Comparison of ENCODE assay signal across 11 cellular contexts in the genomic region with DNA sequence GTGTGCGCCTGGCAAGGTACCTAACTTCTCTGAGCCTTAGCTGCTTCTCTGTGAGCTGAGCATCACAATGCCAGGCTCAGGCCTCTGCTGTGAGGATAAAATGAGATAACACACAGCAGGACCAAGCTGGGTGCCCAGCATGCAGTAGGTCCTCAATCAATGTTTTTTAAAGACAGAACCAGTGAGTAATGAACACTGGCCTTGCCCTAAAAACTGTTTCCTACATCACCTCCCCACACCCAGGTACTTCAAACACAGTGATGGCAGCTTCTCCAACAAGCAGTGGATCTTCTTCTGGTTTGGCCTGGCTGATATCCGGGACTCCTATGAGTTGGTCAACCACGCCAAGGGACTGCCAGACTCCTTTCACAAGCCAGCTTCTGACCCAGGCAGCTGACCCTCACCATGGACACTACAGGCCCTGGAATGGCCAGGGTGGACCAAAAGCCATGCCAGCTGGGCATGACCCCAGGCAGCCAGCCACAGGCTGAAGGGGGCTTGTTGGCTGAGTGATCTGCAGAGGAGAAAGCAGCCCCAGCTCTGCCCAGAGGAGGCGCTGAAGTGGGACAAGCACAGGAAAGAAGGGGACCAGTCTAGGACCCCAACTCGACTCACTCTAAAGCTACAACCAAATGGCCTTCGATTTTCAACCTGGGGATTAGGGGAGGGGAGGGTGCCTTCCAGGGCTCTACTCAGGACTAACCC. TPM values are rescaled to one million over a fixed set of nuclear protein-coding genes. Genes with fewer than 3 reads are reported as not detected.
DNase-seq lines count a peak whose midpoint lies in the region; ATAC-seq and TF ChIP-seq lines count a peak whose summit lies in the region.
"Had no signal": no experiment of that assay in that cellular context is flagged by ENCODE, and none has a peak within 500 bp of the region (broad histone marks: within the 10 kb centered on the region; RNA-seq: fewer than 3 reads in every experiment).

No MANE protein-coding gene starts in this region.

- peaks cover 7% of the 10 kb centered on the region for H3K36me3 ChIP-seq in left ventricle myocardium inferior
- peaks cover 0 to 16% (median 5%) of the 10 kb centered on the region in 9 donors for H3K36me3 ChIP-seq in heart left ventricle
- H3K36me3 ChIP-seq in iPS-18a (ENCODE audit: control insufficient read depth, low read depth, low read length): peaks cover 3% of the 10 kb centered on the region

- 64 to 78% (median 71%) methylated on average over 5 to 6 of the region's 6 CpGs for WGBS in heart left ventricle, 4 donors

- H3K4me1 ChIP-seq in left ventricle myocardium inferior (peaks cover 69% of the 10 kb centered on the region), heart left ventricle (peaks cover 8 to 67% (median 36%) of the 10 kb centered on the region in 12 donors), iPS-18a (ENCODE audit: control insufficient read depth, low read depth, low read length) (peaks cover 12% of the 10 kb centered on the region)

- DNase-seq in left ventricle myocardium inferior (no peak), heart left ventricle (no peak), head of caudate nucleus (no peak)
- no peak for DNase-seq in activated CD4-positive, alpha-beta memory T cell treated with anti-CD3 and anti-CD28 coated beads for 36 hours
- DNase-seq: cortex of kidney; stimulated activated CD4-positive, alpha-beta T cell treated with anti-CD3 and anti-CD28 coated beads, Interleukin-4, amount 100 ng/mL, for 4 hours had no signal

- ATAC-seq in heart left ventricle (no peak), HG03045 (IDR thresholded peaks at IDR 0.05; ENCODE audit: unreplicated experiment) (no peak), GM21526 (IDR thresholded peaks at IDR 0.05; ENCODE audit: low FRiP score, unreplicated experiment) (no peak), GM18498 (IDR thresholded peaks at IDR 0.05; ENCODE audit: unreplicated experiment) (no peak)

- H3K27me3 ChIP-seq in left ventricle myocardium inferior (ENCODE audit: low read depth): peaks cover 33% of the 10 kb centered on the region
- H3K27me3 ChIP-seq in heart left ventricle: peaks cover 13 to 30% (median 22%) of the 10 kb centered on the region in 9 donors
- peaks cover 51% of the 10 kb centered on the region for H3K27me3 ChIP-seq in iPS-18a (ENCODE audit: control insufficient read depth, insufficient read depth, low read length)

- peaks cover 24% of the 10 kb centered on the region for H3K4me1 Mint-ChIP-seq in activated CD4-positive, alpha-beta memory T cell treated with anti-CD3 and anti-CD28 coated beads for 36 hours (ENCODE audit: low read depth)

- peaks cover 6% of the 10 kb centered on the region for H3K27me3 Mint-ChIP-seq in activated CD4-positive, alpha-beta memory T cell treated with anti-CD3 and anti-CD28 coated beads for 36 hours

- peaks cover 7% of the 10 kb centered on the region for H3K36me3 Mint-ChIP-seq in activated CD4-positive, alpha-beta memory T cell treated with anti-CD3 and anti-CD28 coated beads for 36 hours

- no peak for TF ChIP-seq POLR2A in heart left ventricle (IDR thresholded peaks at IDR 0.05)

- H3K4me3 ChIP-seq in left ventricle myocardium inferior: peak overlapping the region; percentile 81
- H3K4me3 ChIP-seq in heart left ventricle: peak overlapping the region in 5 of 12 donors; percentile 66 to 72 (median 69)
- peak overlapping the region; percentile 79 for H3K4me3 ChIP-seq in iPS-18a (ENCODE audit: low read length)

- H3K27ac ChIP-seq in left ventricle myocardium inferior (replicated peaks) (no peak overlapping the region), heart left ventricle (no peak overlapping the region), iPS-18a (ENCODE audit: low read length) (no peak overlapping the region)

- no peak overlapping the region for H3K9ac ChIP-seq in iPS-18a (ENCODE audit: low read length)

- H3K9me3 Mint-ChIP-seq in activated CD4-positive, alpha-beta memory T cell treated with anti-CD3 and anti-CD28 coated beads for 36 hours: no peaks in the 10 kb centered on the region

- H3K9me3 ChIP-seq in left ventricle myocardium inferior (replicated peaks): no peaks in the 10 kb centered on the region
- H3K9me3 ChIP-seq in heart left ventricle: no peaks in the 10 kb centered on the region
- H3K9me3 ChIP-seq in iPS-18a (ENCODE audit: control insufficient read depth, low read depth, low read length): no peaks in the 10 kb centered on the region

- H3K27ac Mint-ChIP-seq in activated CD4-positive, alpha-beta memory T cell treated with anti-CD3 and anti-CD28 coated beads for 36 hours: no peak overlapping the region

- intact Hi-C loops in left ventricle myocardium inferior (cut with micrococcal nuclease): no loop called here
- intact Hi-C loops in heart left ventricle (cut with DNase I): loop anchor here in 4 of 10 donors (5.0 to 10.0 kb wide), 3 partner anchors 34 to 124 kb away; no protein-coding TSS in a partner anchor
- intact Hi-C loops in activated CD4-positive, alpha-beta memory T cell treated with anti-CD3 and anti-CD28 coated beads for 36 hours (cut with micrococcal nuclease): loop anchor here (5.0 kb wide), 2 partner anchors 114 to 319 kb away; partner anchors contain the start of gene HDAC5
- intact Hi-C loops in head of caudate nucleus (cut with DNase I): no loop called here

- TF ChIP-seq CTCF in left ventricle myocardium inferior (IDR thresholded peaks at IDR 0.05; ENCODE audit: borderline replicate concordance): no peak
- TF ChIP-seq CTCF in heart left ventricle (IDR thresholded peaks at IDR 0.05): no peak

- POLR2A ChIA-PET in activated CD4-positive, alpha-beta memory T cell treated with anti-CD3 and anti-CD28 coated beads for 36 hours (lab: Charles Lee): interaction anchor here (0.7 to 1.1 kb wide), 2 partner anchors 101 to 165 kb away, joined by 3 to 4 read pairs; partner anchors contain the start of gene MPP2

- H3K4me3 Mint-ChIP-seq in activated CD4-positive, alpha-beta memory T cell treated with anti-CD3 and anti-CD28 coated beads for 36 hours: peak overlapping the region; percentile 86

- CTCF ChIA-PET in activated CD4-positive, alpha-beta memory T cell treated with anti-CD3 and anti-CD28 coated beads for 36 hours (lab: Charles Lee): interaction anchor here (0.6 to 1.8 kb wide), 9 partner anchors 10 to 196 kb away, joined by 3 to 6 read pairs (median 4); no protein-coding TSS in a partner anchor

RNA-seq across cellular contexts. Expression of gene NAGS, which starts 3.9 kb away (rescaled TPM):
- total RNA-seq in left ventricle myocardium inferior (0.11 TPM), heart left ventricle (1 to 10 TPM in 3 of 9 donors, under 1 TPM in 6; 0.20 to 1.2 (median 0.37) TPM)
- 1 to 10 TPM in 1 of 2 donors, under 1 TPM in 1; 0.57 to 1.2 TPM for polyA plus RNA-seq in heart left ventricle
- 1 to 10 TPM; 1.5 to 1.7 TPM for total RNA-seq in activated CD4-positive, alpha-beta memory T cell treated with anti-CD3 and anti-CD28 coated beads for 36 hours

RNA-seq across cellular contexts. Expression of gene TMEM101, which starts 6.4 kb away (rescaled TPM):
- total RNA-seq in left ventricle myocardium inferior (18.3 TPM), heart left ventricle (10 to 100 TPM; 13.4 to 22.1 (median 19.3) TPM)
- polyA plus RNA-seq in heart left ventricle: 10 to 100 TPM; 16.7 to 31.1 TPM
- 10 to 100 TPM; 27.6 to 28.2 TPM for total RNA-seq in activated CD4-positive, alpha-beta memory T cell treated with anti-CD3 and anti-CD28 coated beads for 36 hours

RNA-seq across cellular contexts. Expression of gene PYY, which starts 54.6 kb away (rescaled TPM):
- not detected for total RNA-seq in left ventricle myocardium inferior
- not detected for total RNA-seq in heart left ventricle
- not detected for polyA plus RNA-seq in heart left ventricle
- not detected for total RNA-seq in activated CD4-positive, alpha-beta memory T cell treated with anti-CD3 and anti-CD28 coated beads for 36 hours
- total RNA-seq: lung microvascular endothelial cell had no signal

RNA-seq across cellular contexts. Expression of gene LSM12, which starts 58.1 kb away (rescaled TPM):
- total RNA-seq in left ventricle myocardium inferior: 41.2 TPM
- 10 to 100 TPM; 38.4 to 55.6 (median 44.1) TPM for total RNA-seq in heart left ventricle
- 10 to 100 TPM; 30.8 to 41.2 TPM for polyA plus RNA-seq in heart left ventricle
- total RNA-seq in activated CD4-positive, alpha-beta memory T cell treated with anti-CD3 and anti-CD28 coated beads for 36 hours: 10 to 100 TPM; 76.8 to 81.8 TPM
